Comparison of ENCODE assay signal across 26 cellular contexts in genomic region chr10:113583561-113583960, GRCh38. TPM values are rescaled to one million over a fixed set of nuclear protein-coding genes. Genes with fewer than 3 reads are reported as not detected.
"Had no signal": no experiment of that assay in that cellular context is flagged by ENCODE, and none has a peak within 500 bp of the region (broad histone marks: within the 10 kb centered on the region; RNA-seq: fewer than 3 reads in every experiment).

No MANE protein-coding gene starts in this region.

- H3K9me3 ChIP-seq: MG63, SJSA1 had no signal

- H3K4me3 ChIP-seq: MG63, SJSA1, SK-N-MC had no signal

- H3K36me3 ChIP-seq: MG63, SJSA1 had no signal

- ATAC-seq: HepG2, Panc1, PC-3 had no signal

- H3K27me3 ChIP-seq: MG63 had no signal

- H3K27ac ChIP-seq: RWPE1, SJSA1, SK-N-MC had no signal

- DNase-seq: IMR-90, Karpas-422, KG1, MG63, NCI-H1092, NCI-H1105 treated with DMSO at 0.1 percent for 48 hours, NCI-H1417 treated with DMSO at 0.1 percent for 48 hours, NCI-H146, NCI-H1694 treated with DMSO at 0.1 percent for 48 hours, NCI-H1930, NCI-H2081, NCI-H226, NCI-H446, NCI-H510A, NCI-H524 treated with DMSO at 0.1 percent for 48 hours, NCI-H69, NCI-H774, PC-3, SIG-M5 had no signal

- H3K4me1 ChIP-seq: SJSA1 had no signal

RNA-seq across cellular contexts. Expression of gene HABP2, which starts 30.7 kb away (rescaled TPM):
- total RNA-seq: HT1080, IMR-90, OCI-LY7, PC-3, SJSA1 had no signal
- polyA plus RNA-seq: IMR-90 had no signal
